In genomic region chr13:94033830-94034642, GRCh38 we compare ENCODE assay signal across 28 cellular contexts.
DNase-seq lines count a peak whose midpoint lies in the region; ATAC-seq and TF ChIP-seq lines count a peak whose summit lies in the region.
"Had no signal": no experiment of that assay in that cellular context is flagged by ENCODE, and none has a peak within 500 bp of the region (broad histone marks: within the 10 kb centered on the region; RNA-seq: fewer than 3 reads in every experiment).

No MANE protein-coding gene starts in this region.

- no peaks in the 10 kb centered on the region for H3K79me2 ChIP-seq in GM23338 (replicated peaks; ENCODE audit: insufficient read depth)

- H3K27ac ChIP-seq in GM23338 (ENCODE audit: low read depth) = no peak overlapping the region
- H3K27ac ChIP-seq: dorsolateral prefrontal cortex, ovary, right atrium auricular region, SJCRH30, stomach, tibial artery had no signal

- no peaks in the 10 kb centered on the region for H3K9me2 ChIP-seq in GM23338 (ENCODE audit: insufficient read depth)

- H3K4me1 ChIP-seq in GM23338 (ENCODE audit: insufficient read depth) = peaks cover 20% of the 10 kb centered on the region
- no peaks in the 10 kb centered on the region for H3K4me1 ChIP-seq in mucosa of descending colon (ENCODE audit: low read depth)
- H3K4me1 ChIP-seq: right atrium auricular region, SJCRH30, stomach, tibial artery had no signal

- ATAC-seq in GM23338 (no peak), GM21423 (IDR thresholded peaks at IDR 0.05; ENCODE audit: unreplicated experiment) (no peak), mucosa of descending colon (no peak)
- ATAC-seq: activated CD4-positive, CD25-positive, alpha-beta regulatory T cell treated with anti-CD3 and anti-CD28 coated beads, Interleukin-2, amount 50 U/mL, for 24 hours; activated naive CD4-positive, alpha-beta T cell treated with anti-CD3 and anti-CD28 coated beads, Interleukin-2, amount 50 U/mL, for 72 hours; natural killer cell treated with Interleukin-12 subunit alpha and Interleukin-12 subunit beta and Interleukin-15 and Interleukin-18, amount 100 ng/mL, for 72 hours had no signal

- H3K36me3 Mint-ChIP-seq in GM23338 (ENCODE audit: low read depth) (no peaks in the 10 kb centered on the region), nephron (ENCODE audit: low read depth) (peaks cover 4% of the 10 kb centered on the region)
- H3K36me3 Mint-ChIP-seq: activated naive CD4-positive, alpha-beta T cell treated with anti-CD3 and anti-CD28 coated beads, Interleukin-2, amount 50 U/mL, for 72 hours; natural killer cell treated with Interleukin-12 subunit alpha and Interleukin-12 subunit beta and Interleukin-15 and Interleukin-18, amount 100 ng/mL, for 72 hours had no signal

- no peak overlapping the region for H3K4me3 ChIP-seq in GM23338
- H3K4me3 ChIP-seq in astrocyte of the spinal cord (ENCODE audit: low read depth, low read length) = no peak overlapping the region
- no peak overlapping the region for H3K4me3 ChIP-seq in mucosa of descending colon
- H3K4me3 ChIP-seq: dorsolateral prefrontal cortex, HAP-1, ovary, right atrium auricular region, SJCRH30, stomach, tibial artery had no signal

- no peak overlapping the region for H3K27ac Mint-ChIP-seq in GM23338
- H3K27ac Mint-ChIP-seq in nephron = peak overlapping the region; percentile 4 to 47 (median 45)
- H3K27ac Mint-ChIP-seq: activated CD4-positive, alpha-beta memory T cell treated with anti-CD3 and anti-CD28 coated beads, Interleukin-2, amount 10 ng/mL, durations not matched to agents 7 days and 5 days; activated naive CD4-positive, alpha-beta T cell treated with anti-CD3 and anti-CD28 coated beads, Interleukin-2, amount 50 U/mL, for 72 hours; natural killer cell treated with Interleukin-12 subunit alpha and Interleukin-12 subunit beta and Interleukin-15 and Interleukin-18, amount 100 ng/mL, for 72 hours had no signal

- H3K27me3 Mint-ChIP-seq in GM23338 (ENCODE audit: insufficient read depth, low read depth, poor library complexity) (peaks cover 2% of the 10 kb centered on the region), nephron (ENCODE audit: low read depth) (no peaks in the 10 kb centered on the region)
- H3K27me3 Mint-ChIP-seq: activated CD4-positive, alpha-beta memory T cell treated with anti-CD3 and anti-CD28 coated beads, Interleukin-2, amount 10 ng/mL, durations not matched to agents 7 days and 5 days; natural killer cell treated with Interleukin-12 subunit alpha and Interleukin-12 subunit beta and Interleukin-15 and Interleukin-18, amount 100 ng/mL, for 72 hours had no signal

- no peaks in the 10 kb centered on the region for H3K27me3 ChIP-seq in GM23338 (ENCODE audit: insufficient read depth)
- H3K27me3 ChIP-seq: BE2C, dorsolateral prefrontal cortex, ovary, right atrium auricular region, SJCRH30, stomach, tibial artery had no signal

- peak; percentile 29 for DNase-seq in GM23338 (ENCODE audit: low spot score)
- DNase-seq in NCI-H2171 (lab: John Stamatoyannopoulos, UW) = peak; percentile 42
- DNase-seq in astrocyte of the spinal cord (ENCODE audit: low read depth, low spot score) = peak; percentile 20
- DNase-seq in NCI-H146 treated with DMSO at 0.1 percent for 48 hours (lab: John Stamatoyannopoulos, UW; ENCODE audit: unreplicated experiment) = no peak
- DNase-seq in Ammon's horn (ENCODE audit: low spot score) = no peak
- no peak for DNase-seq in mucosa of descending colon
- DNase-seq: activated CD4-positive, alpha-beta memory T cell treated with anti-CD3 and anti-CD28 coated beads, Interleukin-2, amount 10 ng/mL, durations not matched to agents 7 days and 5 days; activated CD8-positive, alpha-beta memory T cell treated with anti-CD3 and anti-CD28 coated beads, Interleukin-2, amount 50 U/mL, for 48 hours; aorta; BE2C; dorsolateral prefrontal cortex; MV-4-11; NCI-H1694; NCI-H345; NCI-H748 treated with DMSO at 0.1 percent for 48 hours; ovary; stimulated activated CD4-positive, alpha-beta T cell treated with anti-CD3 and anti-CD28 coated beads, Interleukin-2, amount 100 ng/mL, for 24 hours; stomach; T-helper 1 cell; tibial artery had no signal

- no peak overlapping the region for H3K4me3 Mint-ChIP-seq in GM23338
- H3K4me3 Mint-ChIP-seq in nephron = no peak overlapping the region
- H3K4me3 Mint-ChIP-seq: activated CD4-positive, alpha-beta memory T cell treated with anti-CD3 and anti-CD28 coated beads, Interleukin-2, amount 10 ng/mL, durations not matched to agents 7 days and 5 days; natural killer cell treated with Interleukin-12 subunit alpha and Interleukin-12 subunit beta and Interleukin-15 and Interleukin-18, amount 100 ng/mL, for 72 hours had no signal

- H4K20me1 ChIP-seq in GM23338 (replicated peaks; ENCODE audit: insufficient read depth) = no peaks in the 10 kb centered on the region

- H3F3A ChIP-seq in GM23338 (replicated peaks; ENCODE audit: low read depth) = no peaks in the 10 kb centered on the region

- H3K9me3 ChIP-seq in mucosa of descending colon = no peaks in the 10 kb centered on the region
- H3K9me3 ChIP-seq: BE2C, HAP-1, ovary, right atrium auricular region, SJCRH30, stomach, tibial artery had no signal

- no peaks in the 10 kb centered on the region for H3K9me3 Mint-ChIP-seq in GM23338
- no peaks in the 10 kb centered on the region for H3K9me3 Mint-ChIP-seq in nephron
- H3K9me3 Mint-ChIP-seq: activated CD4-positive, alpha-beta memory T cell treated with anti-CD3 and anti-CD28 coated beads, Interleukin-2, amount 10 ng/mL, durations not matched to agents 7 days and 5 days; natural killer cell treated with Interleukin-12 subunit alpha and Interleukin-12 subunit beta and Interleukin-15 and Interleukin-18, amount 100 ng/mL, for 72 hours had no signal

- H3K4me1 Mint-ChIP-seq in GM23338 = peaks cover 20% of the 10 kb centered on the region
- H3K4me1 Mint-ChIP-seq in nephron = peaks cover 14% of the 10 kb centered on the region
- H3K4me1 Mint-ChIP-seq: activated CD4-positive, alpha-beta memory T cell treated with anti-CD3 and anti-CD28 coated beads, Interleukin-2, amount 10 ng/mL, durations not matched to agents 7 days and 5 days had no signal

- intact Hi-C loops in mucosa of descending colon (cut with DNase I, micrococcal nuclease) = no loop called here

- no peak overlapping the region for H3K4me2 ChIP-seq in GM23338

- no peak overlapping the region for H2AFZ ChIP-seq in GM23338

- H3K36me3 ChIP-seq in GM23338 (ENCODE audit: insufficient read depth) (no peaks in the 10 kb centered on the region), mucosa of descending colon (ENCODE audit: low read depth) (no peaks in the 10 kb centered on the region)
- H3K36me3 ChIP-seq: BE2C, HAP-1, ovary, right atrium auricular region, SJCRH30, stomach, tibial artery had no signal

- in situ Hi-C loops in astrocyte of the spinal cord (cut with HindIII; ENCODE audit: low sequenced_read_pairs) = no loop called here

- no peak for TF ChIP-seq CTCF in GM23338 (conservative IDR thresholded peaks at IDR 0.05; ENCODE audit: low read depth in 2 of 2)
- TF ChIP-seq CTCF in astrocyte of the spinal cord (IDR thresholded peaks at IDR 0.05; ENCODE audit: low read depth, low read length) = no peak
- TF ChIP-seq CTCF in nephron (IDR thresholded peaks at IDR 0.05; ENCODE audit: unreplicated experiment in 3 of 3) = no peak
- TF ChIP-seq CTCF in mucosa of descending colon (IDR thresholded peaks at IDR 0.05) = no peak

TF ChIP-seq in GM23338, 12 proteins besides CTCF, POLR2A, EP300 and RAD21 (continues in another document):
- TF ChIP-seq EZH2 (IDR thresholded peaks at IDR 0.05; ENCODE audit: low read depth, unreplicated experiment) (no peak), CREB1 (CRISPR knock-in tag; IDR thresholded peaks at IDR 0.05; ENCODE audit: low read depth) (no peak), NANOG (IDR thresholded peaks at IDR 0.05; ENCODE audit: borderline replicate concordance) (no peak), ZNF114 (CRISPR knock-in tag; IDR thresholded peaks at IDR 0.05) (no peak), REST (IDR thresholded peaks at IDR 0.05; ENCODE audit: unreplicated experiment) (no peak)

Comparison
In these comparisons a context has a peak if more than half of its experiments do, and no peak if none do; other contexts are left out.
1. DNase-seq: peak in GM23338 (single experiment), NCI-H2171 (single experiment) and astrocyte of the spinal cord (single experiment); none in NCI-H146 treated with DMSO at 0.1 percent for 48 hours (single experiment), Ammon's horn (single experiment) and mucosa of descending colon (0 of 3).